Comparison of ENCODE assay signal across 7 cellular contexts in the genomic region with DNA sequence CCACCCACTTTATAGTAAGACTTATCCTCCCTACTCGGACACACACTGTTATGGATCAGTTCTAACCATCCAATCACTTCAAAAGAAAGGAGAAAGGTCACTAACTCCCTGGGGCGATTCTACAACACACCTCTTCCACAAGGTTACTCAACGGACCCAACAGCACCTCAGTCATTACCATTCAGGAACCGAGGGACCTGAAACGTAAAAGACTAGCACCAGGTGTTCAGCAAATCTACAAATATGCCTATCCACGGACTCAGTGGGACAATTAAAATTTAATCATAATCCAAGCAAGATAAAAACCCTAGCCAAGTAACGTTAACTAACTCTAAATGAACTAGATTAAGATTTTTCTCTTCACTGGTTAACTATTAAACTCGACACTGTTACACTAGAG. TPM values are rescaled to one million over a fixed set of nuclear protein-coding genes. Genes with fewer than 3 reads are reported as not detected.
DNase-seq lines count a peak whose midpoint lies in the region; ATAC-seq and TF ChIP-seq lines count a peak whose summit lies in the region.

No MANE protein-coding gene starts in this region.

- TF ChIP-seq CTCF in activated B cell treated with CpG ODN at 0.5 μM for 24 hours (IDR thresholded peaks at IDR 0.05) (no peak), RWPE1 (conservative IDR thresholded peaks at IDR 0.05; ENCODE audit: low read depth) (no peak)

- no peaks in the 10 kb centered on the region for H3K27me3 Mint-ChIP-seq in activated B cell treated with CpG ODN at 0.5 μM for 24 hours

- peak overlapping the region; percentile 98 for H3K4me3 Mint-ChIP-seq in activated B cell treated with CpG ODN at 0.5 μM for 24 hours
- peak overlapping the region; percentile 89 for H3K4me3 Mint-ChIP-seq in stimulated activated effector memory CD8-positive, alpha-beta T cell treated with anti-CD3 and anti-CD28 coated beads, Interleukin-12 subunit alpha, Interleukin-12 subunit beta, amount 100 ng/mL, for 72 hours

- no peak overlapping the region for H3K27ac ChIP-seq in RWPE1

- CTCF ChIA-PET in activated B cell treated with CpG ODN at 0.5 μM for 24 hours (lab: Charles Lee) (interaction anchor here (1.5 kb wide), 1 partner anchor 134 kb away, joined by 3 read pairs; no protein-coding TSS in a partner anchor), RWPE1 (lab: Yijun Ruan, JAX) (interaction anchor here (0.7 to 0.9 kb wide), 2 partner anchors 11 to 21 kb away, joined by 3 read pairs; no protein-coding TSS in a partner anchor)

- H3K36me3 Mint-ChIP-seq in activated B cell treated with CpG ODN at 0.5 μM for 24 hours (ENCODE audit: low read depth): peaks cover 77% of the 10 kb centered on the region
- peaks cover 95% of the 10 kb centered on the region for H3K36me3 Mint-ChIP-seq in stimulated activated effector memory CD8-positive, alpha-beta T cell treated with anti-CD3 and anti-CD28 coated beads, Interleukin-12 subunit alpha, Interleukin-12 subunit beta, amount 100 ng/mL, for 72 hours

- peak overlapping the region; percentile 97 for H3K4me3 ChIP-seq in iPS-11a (ENCODE audit: low read depth, low read length)

- peak overlapping the region; percentile 74 for H3K27ac Mint-ChIP-seq in activated B cell treated with CpG ODN at 0.5 μM for 24 hours
- H3K27ac Mint-ChIP-seq in stimulated activated effector memory CD8-positive, alpha-beta T cell treated with anti-CD3 and anti-CD28 coated beads, Interleukin-12 subunit alpha, Interleukin-12 subunit beta, amount 100 ng/mL, for 72 hours: peak overlapping the region; percentile 99

- DNase-seq in HT-29 (ENCODE audit: low spot score): peak; percentile 59
- no peak for DNase-seq in activated B cell treated with CpG ODN at 0.5 μM for 24 hours
- no peak for DNase-seq in stimulated activated effector memory CD8-positive, alpha-beta T cell treated with anti-CD3 and anti-CD28 coated beads, Interleukin-12 subunit alpha, Interleukin-12 subunit beta, amount 100 ng/mL, for 72 hours (ENCODE audit: low spot score in 2 of 2)
- no peak for DNase-seq in RWPE1 (ENCODE audit: low spot score)

- intact Hi-C loops in activated B cell treated with CpG ODN at 0.5 μM for 24 hours (cut with micrococcal nuclease): loop anchor here (2.0 kb wide), 2 partner anchors 73 to 137 kb away; partner anchors contain the start of gene INTS5

- ATAC-seq in activated B cell treated with CpG ODN at 0.5 μM for 24 hours (ENCODE audit: low read depth): no peak
- ATAC-seq in stimulated activated effector memory CD8-positive, alpha-beta T cell treated with anti-CD3 and anti-CD28 coated beads, Interleukin-12 subunit alpha, Interleukin-12 subunit beta, amount 100 ng/mL, for 72 hours: no peak
- ATAC-seq in GM21360 (IDR thresholded peaks at IDR 0.05; ENCODE audit: unreplicated experiment): no peak
- ATAC-seq in HG03565 (IDR thresholded peaks at IDR 0.05; ENCODE audit: unreplicated experiment): no peak

- H3K4me1 Mint-ChIP-seq in activated B cell treated with CpG ODN at 0.5 μM for 24 hours: peaks cover 53% of the 10 kb centered on the region
- H3K4me1 Mint-ChIP-seq in stimulated activated effector memory CD8-positive, alpha-beta T cell treated with anti-CD3 and anti-CD28 coated beads, Interleukin-12 subunit alpha, Interleukin-12 subunit beta, amount 100 ng/mL, for 72 hours: peaks cover 23% of the 10 kb centered on the region

- no peaks in the 10 kb centered on the region for H3K9me3 Mint-ChIP-seq in activated B cell treated with CpG ODN at 0.5 μM for 24 hours
- H3K9me3 Mint-ChIP-seq in stimulated activated effector memory CD8-positive, alpha-beta T cell treated with anti-CD3 and anti-CD28 coated beads, Interleukin-12 subunit alpha, Interleukin-12 subunit beta, amount 100 ng/mL, for 72 hours: no peaks in the 10 kb centered on the region

- POLR2A ChIA-PET in activated B cell treated with CpG ODN at 0.5 μM for 24 hours (lab: Charles Lee): interaction anchor here (0.5 to 8.9 kb wide), 13 partner anchors 10 to 156 kb away, joined by 4 to 193 read pairs (median 64); partner anchors contain the start of genes BSCL2, C11orf98, CSKMT and GNG3
- POLR2A ChIA-PET in RWPE1 (lab: Yijun Ruan, JAX; ENCODE audit: low non-redundant PET): no interaction called here

RNA-seq across cellular contexts. Expression of gene HNRNPUL2, which starts 1.6 kb away (rescaled TPM):
- total RNA-seq in HT-29 (2014; rRNA removed; shearing (Covaris generic)): 12.2 and 12.3 TPM in 2 replicates
- total RNA-seq in activated B cell treated with CpG ODN at 0.5 μM for 24 hours: 58.2 and 63.9 TPM in 2 replicates

RNA-seq across cellular contexts. Expression of gene TTC9C, which starts 2.6 kb away (rescaled TPM):
- total RNA-seq in HT-29 (2014; rRNA removed; shearing (Covaris generic)): 32.4 and 45.5 TPM in 2 replicates
- 35.5 and 44.0 TPM in 2 replicates for total RNA-seq in activated B cell treated with CpG ODN at 0.5 μM for 24 hours

RNA-seq across cellular contexts. Expression of gene GNG3, which starts 18.2 kb away (rescaled TPM):
- not detected in 2 replicates for total RNA-seq in HT-29 (2014; rRNA removed; shearing (Covaris generic))
- total RNA-seq in activated B cell treated with CpG ODN at 0.5 μM for 24 hours: 1.8 and 2.7 TPM in 2 replicates

RNA-seq across cellular contexts. Expression of gene BSCL2, which starts 18.5 kb away (rescaled TPM):
- total RNA-seq in HT-29 (2014; rRNA removed; shearing (Covaris generic)): 147 and 161 TPM in 2 replicates
- 18.6 and 27.8 TPM in 2 replicates for total RNA-seq in activated B cell treated with CpG ODN at 0.5 μM for 24 hours

RNA-seq across cellular contexts. Expression of gene ZBTB3, which starts 28.3 kb away (rescaled TPM):
- 10.6 and 13.1 TPM in 2 replicates for total RNA-seq in HT-29 (2014; rRNA removed; shearing (Covaris generic))
- total RNA-seq in activated B cell treated with CpG ODN at 0.5 μM for 24 hours: 17.6 and 19.9 TPM in 2 replicates
